In the genomic region with DNA sequence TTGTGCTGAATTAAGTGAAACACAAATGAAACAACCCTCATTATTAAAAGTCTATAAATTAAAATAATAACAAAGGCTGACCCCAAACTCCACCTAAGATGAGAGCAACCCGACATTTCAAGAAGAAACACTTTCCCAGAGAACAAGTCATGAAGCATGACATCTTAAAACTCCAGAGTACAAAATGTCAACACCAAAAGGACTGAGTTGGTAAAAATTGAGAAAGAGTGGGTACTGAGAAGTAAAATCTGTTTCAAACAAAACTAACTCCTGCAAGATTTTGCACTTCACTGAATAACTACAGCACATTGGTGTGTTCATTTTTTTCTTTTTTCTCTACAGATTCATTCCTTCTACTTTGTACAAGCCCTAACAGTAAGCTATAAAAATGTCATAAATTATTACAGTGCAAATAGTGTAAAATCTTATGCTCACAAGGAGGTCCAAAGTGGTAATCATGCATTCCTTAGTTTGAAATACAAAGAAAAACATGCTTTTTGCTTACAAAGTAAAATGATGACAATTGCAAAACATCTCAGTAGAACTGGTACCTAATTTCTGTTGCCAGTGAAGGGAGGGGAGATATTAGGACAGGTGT, we compare ENCODE assay signal across 15 cellular contexts. TPM values are rescaled to one million over a fixed set of nuclear protein-coding genes. Genes with fewer than 3 reads are reported as not detected.
"Had no signal": no experiment of that assay in that cellular context is flagged by ENCODE, and none has a peak within 500 bp of the region (broad histone marks: within the 10 kb centered on the region; RNA-seq: fewer than 3 reads in every experiment).

No MANE protein-coding gene starts in this region.

- DNase-seq: activated CD4-positive, alpha-beta T cell treated with anti-CD3 and anti-CD28 coated beads, Interleukin-2, amount 50 U/mL, for 4 hours; activated CD4-positive, CD25-positive, alpha-beta regulatory T cell treated with anti-CD3 and anti-CD28 coated beads, Interleukin-2, amount 50 U/mL, for 72 hours; activated naive CD4-positive, alpha-beta T cell treated with anti-CD3 and anti-CD28 coated beads, Interleukin-2, amount 50 U/mL, for 16 hours; foreskin melanocyte; left ventricle myocardium superior; natural killer cell; stimulated activated CD4-positive, alpha-beta T cell treated with anti-CD3 and anti-CD28 coated beads, Interleukin-15, amount 100 ng/mL, for 24 hours; stimulated activated CD4-positive, alpha-beta T cell treated with anti-CD3 and anti-CD28 coated beads, Interleukin-4, amount 100 ng/mL, for 1 hour; stimulated activated naive CD4-positive, alpha-beta T cell; T-helper 9 cell had no signal

- ATAC-seq: natural killer cell had no signal

- H3K4me3 ChIP-seq: skin epidermis had no signal

- H3K27ac ChIP-seq: skin epidermis had no signal

RNA-seq across cellular contexts. Expression of gene SLC35F4, which starts 31.8 kb away (rescaled TPM):
- total RNA-seq: activated T-helper 17 cell treated with anti-CD3 and anti-CD28 coated beads, Interleukin-2, amount 50 U/mL, for 72 hours; cardiac septum; esophagus mucosa; kidney epithelial cell; left ventricle myocardium superior; natural killer cell had no signal
